ENCODE assay signal across 9 cellular contexts in genomic region chr6:157760589-157761330, GRCh38.
DNase-seq lines count a peak whose midpoint lies in the region; ATAC-seq and TF ChIP-seq lines count a peak whose summit lies in the region.
"Had no signal": no experiment of that assay in that cellular context is flagged by ENCODE, and none has a peak within 500 bp of the region (broad histone marks: within the 10 kb centered on the region; RNA-seq: fewer than 3 reads in every experiment).

No MANE protein-coding gene starts in this region.

- H3K4me1 Mint-ChIP-seq in activated naive CD8-positive, alpha-beta T cell treated with anti-CD3 and anti-CD28 coated beads, Interleukin-2, amount 10 ng/mL, durations not matched to agents 7 days and 5 days, result peaks cover 58% of the 10 kb centered on the region
- H3K4me1 Mint-ChIP-seq in naive B cell, result peaks cover 69 to 95% (median 83%) of the 10 kb centered on the region in 3 donors

- H3K4me3 Mint-ChIP-seq in activated naive CD8-positive, alpha-beta T cell treated with anti-CD3 and anti-CD28 coated beads, Interleukin-2, amount 10 ng/mL, durations not matched to agents 7 days and 5 days, result peak overlapping the region; percentile 58
- peak overlapping the region in 7 of 8 donors; percentile 7 to 93 (median 61) for H3K4me3 Mint-ChIP-seq in naive B cell

- H3K27me3 ChIP-seq in upper lobe of right lung, result peaks cover under 1% of the 10 kb centered on the region

- H3K9me3 ChIP-seq in upper lobe of right lung, result no peaks in the 10 kb centered on the region

- no peaks in the 10 kb centered on the region for H3K9me3 Mint-ChIP-seq in activated naive CD8-positive, alpha-beta T cell treated with anti-CD3 and anti-CD28 coated beads, Interleukin-2, amount 10 ng/mL, durations not matched to agents 7 days and 5 days
- peaks cover 0 to 2% (median 0%) of the 10 kb centered on the region in 7 donors for H3K9me3 Mint-ChIP-seq in naive B cell

- H3K36me3 Mint-ChIP-seq in activated naive CD8-positive, alpha-beta T cell treated with anti-CD3 and anti-CD28 coated beads, Interleukin-2, amount 10 ng/mL, durations not matched to agents 7 days and 5 days, result no peaks in the 10 kb centered on the region
- H3K36me3 Mint-ChIP-seq in naive B cell, result no peaks in the 10 kb centered on the region

- no peaks in the 10 kb centered on the region for H3K36me3 ChIP-seq in upper lobe of right lung

- peak; percentile 17 to 20 for ATAC-seq in activated CD4-positive, CD25-positive, alpha-beta regulatory T cell treated with anti-CD3 and anti-CD28 coated beads, Interleukin-2, amount 50 U/mL, for 24 hours
- ATAC-seq in activated naive CD8-positive, alpha-beta T cell treated with anti-CD3 and anti-CD28 coated beads, Interleukin-2, amount 10 ng/mL, durations not matched to agents 7 days and 5 days (ENCODE audit: low read depth), result no peak
- no peak for ATAC-seq in naive B cell (ENCODE audit: low read depth in 2 of 2)
- no peak for ATAC-seq in HG03565 (IDR thresholded peaks at IDR 0.05; ENCODE audit: unreplicated experiment)
- ATAC-seq in upper lobe of right lung, result no peak
- no peak for ATAC-seq in HG03097 (IDR thresholded peaks at IDR 0.05; ENCODE audit: low FRiP score, unreplicated experiment)

- no peak for DNase-seq in activated CD4-positive, CD25-positive, alpha-beta regulatory T cell (lab: John Stamatoyannopoulos, UW)
- DNase-seq in HT1080 (ENCODE audit: low read depth) (peak; percentile 88), naive B cell (no peak), upper lobe of right lung (no peak)
- DNase-seq in activated naive CD8-positive, alpha-beta T cell treated with anti-CD3 and anti-CD28 coated beads, Interleukin-2, amount 10 ng/mL, durations not matched to agents 7 days and 5 days, result no peak

- peaks cover 51% of the 10 kb centered on the region for H3K4me1 ChIP-seq in upper lobe of right lung

- intact Hi-C loops in upper lobe of right lung (cut with DNase I), result no loop called here

- H3K27me3 Mint-ChIP-seq in activated naive CD8-positive, alpha-beta T cell treated with anti-CD3 and anti-CD28 coated beads, Interleukin-2, amount 10 ng/mL, durations not matched to agents 7 days and 5 days, result peaks cover 3% of the 10 kb centered on the region
- H3K27me3 Mint-ChIP-seq in naive B cell, result no peaks in the 10 kb centered on the region

- no peak overlapping the region for H3K27ac ChIP-seq in upper lobe of right lung
- H3K27ac ChIP-seq: C4-2B had no signal

- POLR2A ChIA-PET in activated naive CD8-positive, alpha-beta T cell treated with anti-CD3 and anti-CD28 coated beads, Interleukin-2, amount 10 ng/mL, durations not matched to agents 7 days and 5 days (lab: Charles Lee), result interaction anchor here (1.2 kb wide), 1 partner anchor 266 kb away, joined by 3 read pairs; no protein-coding TSS in a partner anchor

- no peak for TF ChIP-seq CTCF in upper lobe of right lung (IDR thresholded peaks at IDR 0.05)

- no peak overlapping the region for H3K4me3 ChIP-seq in upper lobe of right lung

- H3K27ac Mint-ChIP-seq in activated naive CD8-positive, alpha-beta T cell treated with anti-CD3 and anti-CD28 coated beads, Interleukin-2, amount 10 ng/mL, durations not matched to agents 7 days and 5 days, result peak overlapping the region; percentile 40
- peak overlapping the region in 5 of 6 donors; percentile 12 to 96 (median 91) for H3K27ac Mint-ChIP-seq in naive B cell

Comparison
In these comparisons a context has a peak if more than half of its experiments do, and no peak if none do; other contexts are left out.
1. ATAC-seq: peak in activated CD4-positive, CD25-positive, alpha-beta regulatory T cell treated with anti-CD3 and anti-CD28 coated beads, Interleukin-2, amount 50 U/mL, for 24 hours (2 of 2); none in activated naive CD8-positive, alpha-beta T cell treated with anti-CD3 and anti-CD28 coated beads, Interleukin-2, amount 10 ng/mL, durations not matched to agents 7 days and 5 days (single experiment), naive B cell (0 of 2), HG03565 (single experiment), upper lobe of right lung (single experiment) and HG03097 (single experiment).